In genomic region chr14:34053666-34054065, GRCh38 we compare ENCODE assay signal across 11 cellular contexts.
DNase-seq lines count a peak whose midpoint lies in the region; ATAC-seq and TF ChIP-seq lines count a peak whose summit lies in the region.
"Had no signal": no experiment of that assay in that cellular context is flagged by ENCODE, and none has a peak within 500 bp of the region (broad histone marks: within the 10 kb centered on the region; RNA-seq: fewer than 3 reads in every experiment).

No MANE protein-coding gene starts in this region.

- DNase-seq in activated CD4-positive, alpha-beta T cell treated with anti-CD3 and anti-CD28 coated beads, Interleukin-2, amount 10 ng/mL, durations not matched to agents 7 days and 5 days = no peak
- DNase-seq in activated CD4-positive, alpha-beta T cell treated with anti-CD3 and anti-CD28 coated beads for 48 hours = no peak
- DNase-seq in epithelial cell of prostate (ENCODE audit: low read depth, low spot score) (no peak), lung (ENCODE audit: low spot score) (no peak), upper lobe of left lung (no peak), NCI-H2029 (lab: John Stamatoyannopoulos, UW) (no peak), ascending aorta (ENCODE audit: low spot score in 2 of 2) (no peak)
- no peak for DNase-seq in stimulated activated naive CD4-positive, alpha-beta T cell treated with Interleukin-2 at 50 U/mL for 16 hours (lab: John Stamatoyannopoulos, UW)
- DNase-seq: erythroblast, kidney, SK-N-SH had no signal

- intact Hi-C loops in ascending aorta (cut with DNase I) = no loop called here

- H3K27ac ChIP-seq in epithelial cell of prostate (peak overlapping the region; percentile 64), lung (ENCODE audit: low read depth in 1 of 2, low read length in 1 of 2) (no peak overlapping the region), upper lobe of left lung (no peak overlapping the region), ascending aorta (peak overlapping the region in 1 of 2 donors; percentile 11)

- H3K9me3 ChIP-seq in lung (ENCODE audit: control insufficient read depth in 2 of 2, insufficient read depth in 1 of 2, low read length in 1 of 2) (peaks cover 0 to 2% of the 10 kb centered on the region in 2 donors), upper lobe of left lung (no peaks in the 10 kb centered on the region), ascending aorta (no peaks in the 10 kb centered on the region)
- H3K9me3 ChIP-seq: SK-N-SH had no signal

- TF ChIP-seq CTCF in lung (IDR thresholded peaks at IDR 0.05; ENCODE audit: control extremely low read depth, extremely low read depth) (no peak), upper lobe of left lung (IDR thresholded peaks at IDR 0.05) (peak in 1 of 6 experiments; percentile 15), ascending aorta (IDR thresholded peaks at IDR 0.05) (no peak)

- TF ChIP-seq POLR2A in upper lobe of left lung (IDR thresholded peaks at IDR 0.05) = no peak

- no peak overlapping the region for H3K4me3 ChIP-seq in lung
- H3K4me3 ChIP-seq in upper lobe of left lung = no peak overlapping the region
- H3K4me3 ChIP-seq in ascending aorta = no peak overlapping the region

- H3K27ac Mint-ChIP-seq in activated CD4-positive, alpha-beta T cell treated with anti-CD3 and anti-CD28 coated beads, Interleukin-2, amount 10 ng/mL, durations not matched to agents 7 days and 5 days = peak overlapping the region; percentile 42

- H3K27me3 Mint-ChIP-seq in activated CD4-positive, alpha-beta T cell treated with anti-CD3 and anti-CD28 coated beads, Interleukin-2, amount 10 ng/mL, durations not matched to agents 7 days and 5 days = peaks cover 28% of the 10 kb centered on the region

- H3K36me3 ChIP-seq in lung (ENCODE audit: control insufficient read depth in 2 of 2, insufficient read depth in 2 of 2, low read length in 2 of 2) (no peaks in the 10 kb centered on the region), upper lobe of left lung (no peaks in the 10 kb centered on the region), ascending aorta (no peaks in the 10 kb centered on the region)

- ATAC-seq in lung (ENCODE audit: insufficient read depth, low FRiP score) = peak; percentile 59
- ATAC-seq in upper lobe of left lung (ENCODE audit: low FRiP score in 2 of 2) = peak; percentile 61 to 85

- CTCF ChIA-PET in activated CD4-positive, alpha-beta T cell treated with anti-CD3 and anti-CD28 coated beads, Interleukin-2, amount 10 ng/mL, durations not matched to agents 7 days and 5 days (lab: Charles Lee) = interaction anchor here (0.9 kb wide), 1 partner anchor 9 kb away, joined by 5 read pairs; no protein-coding TSS in a partner anchor

- WGBS in lung, 2 donors = 78 to 90% methylated on average over 3 of the region's 3 CpGs
- WGBS in upper lobe of left lung, 2 donors = 77 to 85% methylated on average over 3 of the region's 3 CpGs

- H3K9me3 Mint-ChIP-seq in activated CD4-positive, alpha-beta T cell treated with anti-CD3 and anti-CD28 coated beads, Interleukin-2, amount 10 ng/mL, durations not matched to agents 7 days and 5 days = peaks cover 16% of the 10 kb centered on the region

- peaks cover 79% of the 10 kb centered on the region for H3K4me1 Mint-ChIP-seq in activated CD4-positive, alpha-beta T cell treated with anti-CD3 and anti-CD28 coated beads, Interleukin-2, amount 10 ng/mL, durations not matched to agents 7 days and 5 days

- H3K4me3 Mint-ChIP-seq in activated CD4-positive, alpha-beta T cell treated with anti-CD3 and anti-CD28 coated beads, Interleukin-2, amount 10 ng/mL, durations not matched to agents 7 days and 5 days = no peak overlapping the region

- H3K36me3 Mint-ChIP-seq in activated CD4-positive, alpha-beta T cell treated with anti-CD3 and anti-CD28 coated beads, Interleukin-2, amount 10 ng/mL, durations not matched to agents 7 days and 5 days (ENCODE audit: low read depth) = peaks cover 42% of the 10 kb centered on the region

- POLR2A ChIA-PET in activated CD4-positive, alpha-beta T cell treated with anti-CD3 and anti-CD28 coated beads, Interleukin-2, amount 10 ng/mL, durations not matched to agents 7 days and 5 days (lab: Charles Lee) = no interaction called here

- H3K27me3 ChIP-seq in lung (ENCODE audit: control insufficient read depth, insufficient read depth) = no peaks in the 10 kb centered on the region
- no peaks in the 10 kb centered on the region for H3K27me3 ChIP-seq in upper lobe of left lung
- no peaks in the 10 kb centered on the region for H3K27me3 ChIP-seq in ascending aorta

- H3K4me1 ChIP-seq in lung (ENCODE audit: control insufficient read depth in 2 of 2, insufficient read depth in 2 of 2, low read length in 2 of 2) (no peaks in the 10 kb centered on the region), upper lobe of left lung (peaks cover 0 to 8% (median 0%) of the 10 kb centered on the region in 4 donors), ascending aorta (no peaks in the 10 kb centered on the region)

- no peak for TF ChIP-seq EP300 in upper lobe of left lung (IDR thresholded peaks at IDR 0.05)
